ENCODE assay signal across 7 cellular contexts in the genomic region with DNA sequence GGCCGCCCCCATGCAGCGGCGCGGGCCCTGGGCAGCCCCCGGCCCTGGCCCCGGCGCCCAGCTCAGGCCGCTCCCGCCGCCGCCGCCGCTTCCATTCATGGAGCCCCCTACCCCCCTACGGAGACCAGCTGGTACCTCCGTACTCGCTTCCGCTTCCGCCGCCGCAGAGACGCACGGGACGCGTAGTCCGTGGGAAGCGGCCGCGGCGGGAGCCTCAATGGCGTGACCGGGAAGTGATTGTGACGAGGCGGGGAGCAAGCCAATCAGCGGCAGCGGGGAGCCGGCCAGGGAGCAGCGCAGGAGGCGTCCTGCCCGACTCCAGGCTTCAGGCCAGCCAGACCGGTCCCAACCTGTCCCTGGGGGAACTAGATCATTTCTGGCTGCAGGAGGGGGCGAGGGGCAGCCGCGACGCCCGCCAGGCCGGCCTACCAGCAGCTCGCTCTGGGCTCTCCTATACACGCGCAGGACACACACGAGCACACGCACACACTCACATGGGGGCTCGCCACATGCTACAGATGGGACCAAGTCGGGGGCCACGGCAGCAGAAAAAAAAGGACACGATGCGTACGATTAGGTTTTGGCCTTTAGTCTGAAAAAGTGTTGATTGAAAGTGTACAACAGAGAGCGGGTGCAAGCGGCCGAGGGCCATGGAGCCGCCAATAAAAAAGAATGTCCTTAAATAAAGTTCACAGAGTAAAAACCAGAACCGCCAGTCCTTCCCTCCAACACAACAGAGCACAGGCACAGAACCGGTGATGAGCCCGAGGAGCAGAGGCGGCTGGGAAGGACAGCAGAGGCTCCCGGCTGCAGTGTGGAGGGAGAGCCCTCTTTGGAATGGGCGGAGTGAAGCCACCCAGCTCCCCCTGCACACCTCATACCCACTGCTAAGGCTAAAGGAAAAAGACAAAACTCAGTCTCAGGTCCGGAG. TPM values are rescaled to one million over a fixed set of nuclear protein-coding genes. Genes with fewer than 3 reads are reported as not detected.
DNase-seq lines count a peak whose midpoint lies in the region; ATAC-seq and TF ChIP-seq lines count a peak whose summit lies in the region.

A gene with protein sequence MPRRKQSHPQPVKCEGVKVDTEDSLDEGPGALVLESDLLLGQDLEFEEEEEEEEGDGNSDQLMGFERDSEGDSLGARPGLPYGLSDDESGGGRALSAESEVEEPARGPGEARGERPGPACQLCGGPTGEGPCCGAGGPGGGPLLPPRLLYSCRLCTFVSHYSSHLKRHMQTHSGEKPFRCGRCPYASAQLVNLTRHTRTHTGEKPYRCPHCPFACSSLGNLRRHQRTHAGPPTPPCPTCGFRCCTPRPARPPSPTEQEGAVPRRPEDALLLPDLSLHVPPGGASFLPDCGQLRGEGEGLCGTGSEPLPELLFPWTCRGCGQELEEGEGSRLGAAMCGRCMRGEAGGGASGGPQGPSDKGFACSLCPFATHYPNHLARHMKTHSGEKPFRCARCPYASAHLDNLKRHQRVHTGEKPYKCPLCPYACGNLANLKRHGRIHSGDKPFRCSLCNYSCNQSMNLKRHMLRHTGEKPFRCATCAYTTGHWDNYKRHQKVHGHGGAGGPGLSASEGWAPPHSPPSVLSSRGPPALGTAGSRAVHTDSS (minus strand): TSS at position 109 of the 931 bp plus-strand sequence. CDS start 208 bp downstream, outside the sequence.

- peak within 1 kb of the TSS; percentile 86 for H3K27ac ChIP-seq in WERI-Rb-1
- peak within 1 kb of the TSS; percentile 86 for H3K27ac ChIP-seq in mammary epithelial cell (ENCODE audit: insufficient read depth, low read depth, low read length)
- H3K27ac ChIP-seq in smooth muscle cell (ENCODE audit: low read depth) = peak within 1 kb of the TSS; percentile 94

- H2AFZ ChIP-seq in mammary epithelial cell (ENCODE audit: low read depth, low read length) = peak within 1 kb of the TSS; percentile 60
- peak within 1 kb of the TSS; percentile 32 for H2AFZ ChIP-seq in smooth muscle cell (ENCODE audit: low read depth)

- H3K36me3 ChIP-seq in WERI-Rb-1 (peaks cover 89% of the 10 kb centered on the region), mammary epithelial cell (ENCODE audit: insufficient read depth, low read length) (peaks cover 38% of the 10 kb centered on the region), smooth muscle cell (ENCODE audit: low read depth) (peaks cover 8% of the 10 kb centered on the region)

- H4K20me1 ChIP-seq in mammary epithelial cell (ENCODE audit: insufficient read depth, low read length) = no peaks in the 10 kb centered on the region
- H4K20me1 ChIP-seq in smooth muscle cell (ENCODE audit: low read depth) = no peaks in the 10 kb centered on the region

- H3F3A ChIP-seq in smooth muscle cell (ENCODE audit: low read depth) = peaks cover under 1% of the 10 kb centered on the region

- peaks cover 50% of the 10 kb centered on the region for H3K79me2 ChIP-seq in mammary epithelial cell (ENCODE audit: insufficient read depth, low read length)
- peaks cover 19% of the 10 kb centered on the region for H3K79me2 ChIP-seq in smooth muscle cell (ENCODE audit: low read depth)

- peak; percentile 81 for ATAC-seq in GM18520 (IDR thresholded peaks at IDR 0.05; ENCODE audit: unreplicated experiment)
- peak; percentile 77 for ATAC-seq in HG03064 (IDR thresholded peaks at IDR 0.05; ENCODE audit: low read depth, unreplicated experiment)

- peak; percentile 98 for DNase-seq in NCI-H2196 (lab: John Stamatoyannopoulos, UW; ENCODE audit: unreplicated experiment)
- DNase-seq in WERI-Rb-1 = peak; percentile 97
- peak; percentile 96 for DNase-seq in mammary epithelial cell
- peak; percentile 97 for DNase-seq in iPS-NIHi7 (ENCODE audit: extremely low spot score)
- DNase-seq in smooth muscle cell (lab: John Stamatoyannopoulos, UW; ENCODE audit: unreplicated experiment) = peak; percentile 69

- no peaks in the 10 kb centered on the region for H3K27me3 ChIP-seq in WERI-Rb-1 (ENCODE audit: insufficient read depth, low read depth, severe bottlenecking)
- no peaks in the 10 kb centered on the region for H3K27me3 ChIP-seq in mammary epithelial cell (ENCODE audit: insufficient read depth, low read length)
- no peaks in the 10 kb centered on the region for H3K27me3 ChIP-seq in smooth muscle cell (ENCODE audit: low read depth)

- H3K9me3 ChIP-seq in WERI-Rb-1 (ENCODE audit: severe bottlenecking) = no peaks in the 10 kb centered on the region
- H3K9me3 ChIP-seq in mammary epithelial cell (replicated peaks; ENCODE audit: insufficient read depth, low read length) = no peaks in the 10 kb centered on the region
- no peaks in the 10 kb centered on the region for H3K9me3 ChIP-seq in smooth muscle cell (replicated peaks; ENCODE audit: low read depth)

- TF ChIP-seq CTCF in WERI-Rb-1 (IDR thresholded peaks at IDR 0.05; ENCODE audit: low read depth, low read length) (no peak), mammary epithelial cell (conservative IDR thresholded peaks at IDR 0.05 in 1 of 2, IDR thresholded peaks at IDR 0.05 in 1 of 2; ENCODE audit: extremely low read depth in 1 of 2, insufficient read depth in 1 of 2, low read depth in 1 of 2, low read length in 2 of 2) (no peak), smooth muscle cell (IDR thresholded peaks at IDR 0.05; ENCODE audit: borderline replicate concordance, insufficient read depth, poor library complexity, severe bottlenecking) (no peak)

- intact Hi-C loops in mammary epithelial cell (cut with micrococcal nuclease) = loop anchor here (1.0 to 2.0 kb wide), 2 partner anchors 11 to 60 kb away; a partner anchor contains a TSS

- H3K4me2 ChIP-seq in mammary epithelial cell (ENCODE audit: insufficient read depth, low read depth, low read length) (peak within 1 kb of the TSS; percentile 93), smooth muscle cell (peak within 1 kb of the TSS; percentile 98)

- in situ Hi-C loops in mammary epithelial cell (cut with MboI; ENCODE audit: low sequenced_read_pairs in 2 of 2) = no loop called here

- CTCF ChIA-PET in mammary epithelial cell (lab: Charles Lee; ENCODE audit: low non-redundant PET) = no interaction called here

- peaks cover 33% of the 10 kb centered on the region for H3K4me1 ChIP-seq in mammary epithelial cell (ENCODE audit: insufficient read depth, low read length)
- peaks cover 7% of the 10 kb centered on the region for H3K4me1 ChIP-seq in smooth muscle cell (ENCODE audit: low read depth)

- H3K9ac ChIP-seq in mammary epithelial cell (ENCODE audit: insufficient read depth, low read length) (peak within 1 kb of the TSS; percentile 89), smooth muscle cell (ENCODE audit: low read depth) (peak within 1 kb of the TSS; percentile 97)

- H3K4me3 ChIP-seq in WERI-Rb-1 (ENCODE audit: low read depth, low read length) (peak within 1 kb of the TSS; percentile 79), mammary epithelial cell (replicated peaks in 1 of 3; ENCODE audit: insufficient read depth in 1 of 3, low read depth in 2 of 3, low read length in 3 of 3) (peak within 1 kb of the TSS; percentile 66 to 87 (median 75)), smooth muscle cell (peak within 1 kb of the TSS; percentile 78)

- WGBS in mammary epithelial cell (ENCODE audit: low coverage, missing lambda C conversion rate) = 11% methylated on average over 26 of the region's 68 CpGs
- 28% methylated on average over 56 of the region's 68 CpGs for WGBS in smooth muscle cell (ENCODE audit: low lambda C conversion rate)

- BruUV-seq in mammary epithelial cell (replicated peaks; lab: Mats Ljungman, UMichigan) = TSS peak; percentile 64

- dilution Hi-C loops in mammary epithelial cell (cut with HindIII; ENCODE audit: low sequenced_read_pairs) = loop anchor here (5.0 kb wide), 1 partner anchor 81 kb away; no protein-coding TSS in a partner anchor

RNA-seq across cellular contexts. Expression of the gene that starts here (rescaled TPM):
- total RNA-seq in mammary epithelial cell = 10 to 100 TPM; 10.2 to 14.9 TPM
- polyA plus RNA-seq in mammary epithelial cell = 8.4 TPM
- polyA minus RNA-seq in mammary epithelial cell = 19.8 TPM
- total RNA-seq in smooth muscle cell = 6.5 and 7.6 TPM in 2 replicates
- polyA plus RNA-seq in smooth muscle cell = 15.7 and 21.3 TPM in 2 replicates

Comparison
In these comparisons a context has a peak if more than half of its experiments do, and no peak if none do; other contexts are left out.
1. Peak in every context shown above with its lines: DNase-seq, ATAC-seq, H3K4me3 ChIP-seq and H3K27ac ChIP-seq.